Comparison of ENCODE assay signal across 10 cellular contexts in the genomic region with DNA sequence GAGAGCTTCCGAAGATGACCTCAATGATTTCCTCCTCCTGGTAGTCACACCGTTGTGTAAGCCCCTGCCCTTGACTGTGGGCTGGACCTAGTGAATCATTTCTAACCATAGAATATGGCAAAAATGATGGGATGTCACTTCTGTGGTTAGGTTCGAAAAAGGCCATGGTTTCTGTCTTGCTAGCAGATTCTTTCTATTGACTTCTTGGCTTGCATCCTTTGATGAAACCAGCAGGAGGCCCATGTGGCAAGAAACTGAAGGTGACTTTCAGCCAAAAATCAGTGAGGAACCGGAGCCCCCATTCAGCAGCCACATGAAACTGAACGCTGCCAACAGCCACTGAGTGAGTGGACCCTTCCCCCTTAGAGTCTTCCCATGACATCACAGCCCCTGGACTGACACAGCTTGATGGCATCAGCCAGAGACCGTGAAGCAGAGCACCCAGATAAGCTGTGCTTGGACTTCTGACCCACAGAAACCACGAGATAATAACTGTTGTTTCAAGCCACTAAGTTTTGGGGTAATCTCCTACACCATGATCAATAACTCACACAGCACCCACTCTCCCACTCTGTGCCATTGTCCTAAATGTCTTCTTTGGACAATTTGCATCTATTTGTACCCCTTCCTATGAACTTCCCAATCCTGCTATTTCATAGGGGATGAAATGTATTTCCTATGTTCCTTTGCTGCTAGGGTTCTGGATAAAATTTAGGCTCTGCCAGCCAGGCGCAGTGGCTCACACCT.
A peak's percentile ranks its signal among the peaks of the same experiment; 100 is the strongest.
DNase-seq lines count a peak whose midpoint lies in the region; ATAC-seq, FAIRE-seq and TF ChIP-seq lines count a peak whose summit lies in the region.
"Had no signal": no experiment of that assay in that cellular context is flagged by ENCODE, and none has a peak within 500 bp of the region (broad histone marks: within the 10 kb centered on the region; RNA-seq: fewer than 3 reads in every experiment).

No MANE protein-coding gene starts in this region.

- no peak overlapping the region for H3K27ac ChIP-seq in HepG2 (ENCODE audit: extremely low read length, insufficient read depth, low read length)
- H3K27ac ChIP-seq in right lobe of liver, result no peak overlapping the region
- H3K27ac ChIP-seq: dorsolateral prefrontal cortex had no signal

- no peak overlapping the region for H3K4me2 ChIP-seq in HepG2 (ENCODE audit: low read depth, low read length)

- no peaks in the 10 kb centered on the region for H3K9me3 ChIP-seq in HepG2 (ENCODE audit: low read length)
- no peaks in the 10 kb centered on the region for H3K9me3 ChIP-seq in right lobe of liver

- ATAC-seq in HepG2, result no peak
- ATAC-seq in right lobe of liver, result no peak
- peak; percentile 80 for ATAC-seq in GM21786 (IDR thresholded peaks at IDR 0.05; ENCODE audit: unreplicated experiment)
- peak; percentile 76 for ATAC-seq in HG03460 (IDR thresholded peaks at IDR 0.05; ENCODE audit: unreplicated experiment)
- peak; percentile 81 for ATAC-seq in stimulated activated naive CD8-positive, alpha-beta T cell treated with anti-CD3 and anti-CD28 coated beads, Interleukin-15, Interleukin-2, amounts not matched to agents 100 U/mL and 50 U/mL, for 24 hours

- no peaks in the 10 kb centered on the region for H3K79me2 ChIP-seq in HepG2 (ENCODE audit: insufficient read depth, low read length)

- H3K36me3 ChIP-seq in HepG2 (replicated peaks in 1 of 2; ENCODE audit: control insufficient read depth in 1 of 2, insufficient read depth in 2 of 2, low read length in 2 of 2) (no peaks in the 10 kb centered on the region; a peak in 1 of 5 replicates), right lobe of liver (no peaks in the 10 kb centered on the region)

- no peak overlapping the region for H2AFZ ChIP-seq in HepG2 (ENCODE audit: low read length)

- H3K9ac ChIP-seq in HepG2 (ENCODE audit: insufficient read depth, low read depth, low read length), result no peak overlapping the region

- H3K4me1 ChIP-seq in HepG2 (ENCODE audit: insufficient read depth, low read length) (peaks cover 64% of the 10 kb centered on the region), right lobe of liver (no peaks in the 10 kb centered on the region)

- TF ChIP-seq POLR2A in HepG2 (IDR thresholded peaks at IDR 0.05; ENCODE audit: insufficient read depth in 1 of 2, low read depth in 2 of 2, low read length in 2 of 2), result no peak
- TF ChIP-seq POLR2A in right lobe of liver (IDR thresholded peaks at IDR 0.05), result no peak

- no peak for TF ChIP-seq EP300 in HepG2 (IDR thresholded peaks at IDR 0.05; ENCODE audit: low read depth in 2 of 2, low read length in 2 of 2)
- no peak for TF ChIP-seq EP300 in HepG2 (CRISPR knock-in tag; IDR thresholded peaks at IDR 0.05; ENCODE audit: borderline replicate concordance)

- BruUV-seq in HepG2 (replicated peaks; lab: Mats Ljungman, UMichigan), result no TSS peak

- no peaks in the 10 kb centered on the region for H3K27me3 ChIP-seq in HepG2 (ENCODE audit: control insufficient read depth in 1 of 2, insufficient read depth in 2 of 2, low read length in 2 of 2)
- no peaks in the 10 kb centered on the region for H3K27me3 ChIP-seq in right lobe of liver
- H3K27me3 ChIP-seq: dorsolateral prefrontal cortex had no signal

- H4K20me1 ChIP-seq in HepG2 (ENCODE audit: insufficient read depth, low read length), result no peaks in the 10 kb centered on the region

- in situ Hi-C loops in HepG2 (cut with HindIII; ENCODE audit: extremely low pct_ligation_motif_present, low pct_unique_long_range_greater_than_20kb), result loop anchor here (5.0 kb wide), 1 partner anchor 167 kb away; the partner anchor contains the start of gene MSX1

- no peak for TF ChIP-seq RAD21 in HepG2 (CRISPR knock-in tag; IDR thresholded peaks at IDR 0.05)

- DNase-seq in HepG2 (ENCODE audit: low spot score) (no peak), right lobe of liver (no peak), posterior cingulate gyrus (no peak), NCI-H1048 (lab: John Stamatoyannopoulos, UW) (no peak), NCI-H748 treated with DMSO at 0.1 percent for 48 hours (lab: John Stamatoyannopoulos, UW) (no peak)
- peak; percentile 9 for DNase-seq in stimulated activated naive CD8-positive, alpha-beta T cell treated with anti-CD3 and anti-CD28 coated beads, Interleukin-15, Interleukin-2, amounts not matched to agents 100 U/mL and 50 U/mL, for 24 hours
- DNase-seq: dorsolateral prefrontal cortex, NCI-H1105 had no signal

- intact Hi-C loops in HepG2 (cut with micrococcal nuclease; ENCODE audit: unreplicated experiment) (loop anchor here (5.0 kb wide), 3 partner anchors 48 to 203 kb away; no protein-coding TSS in a partner anchor), right lobe of liver (cut with DNase I) (no loop called here), posterior cingulate gyrus (cut with DNase I) (no loop called here)

- FAIRE-seq in HepG2 (lab: Jason Lieb, UNC), result no peak

- TF ChIP-seq CTCF in HepG2 (CRISPR knock-in tag; IDR thresholded peaks at IDR 0.05), result no peak
- no peak for TF ChIP-seq CTCF in right lobe of liver (IDR thresholded peaks at IDR 0.05)

- POLR2A ChIA-PET in HepG2 (lab: Yijun Ruan, JAX), result interaction anchor here (1.2 kb wide), 1 partner anchor 171 kb away, joined by 3 read pairs; no protein-coding TSS in a partner anchor

- no peak overlapping the region for H3K4me3 ChIP-seq in HepG2 (replicated peaks in 1 of 3; ENCODE audit: insufficient read depth in 1 of 3, low read depth in 2 of 3, low read length in 3 of 3)
- H3K4me3 ChIP-seq in right lobe of liver, result no peak overlapping the region
- H3K4me3 ChIP-seq: dorsolateral prefrontal cortex had no signal

- CTCF ChIA-PET in HepG2 (lab: Yijun Ruan, JAX; ENCODE audit: low intra/inter-chr PET ratio, low total read pairs), result no interaction called here

- WGBS in HepG2 (ENCODE audit: low lambda C conversion rate), result 74% methylated on average over 7 of the region's 8 CpGs
- WGBS in right lobe of liver (ENCODE audit: insufficient coverage, low coverage, low lambda C conversion rate, missing lambda C conversion rate), result 90% methylated on average over 4 of the region's 8 CpGs

TF ChIP-seq in HepG2, 621 proteins besides CTCF, POLR2A, EP300 and RAD21:
- no peak for TF ChIP-seq ZNF713 (CRISPR knock-in tag; IDR thresholded peaks at IDR 0.05)
- TF ChIP-seq ZBTB21 (CRISPR knock-in tag; IDR thresholded peaks at IDR 0.05), result peak; percentile 57; the same call in 1 of the 2 replicates

Comparison
In these comparisons a context has a peak if more than half of its experiments do, and no peak if none do; other contexts are left out.
1. ATAC-seq: peak in GM21786 (single experiment), HG03460 (single experiment) and stimulated activated naive CD8-positive, alpha-beta T cell treated with anti-CD3 and anti-CD28 coated beads, Interleukin-15, Interleukin-2, amounts not matched to agents 100 U/mL and 50 U/mL, for 24 hours (single experiment); none in HepG2 (single experiment) and right lobe of liver (0 of 4).